In the genomic region with DNA sequence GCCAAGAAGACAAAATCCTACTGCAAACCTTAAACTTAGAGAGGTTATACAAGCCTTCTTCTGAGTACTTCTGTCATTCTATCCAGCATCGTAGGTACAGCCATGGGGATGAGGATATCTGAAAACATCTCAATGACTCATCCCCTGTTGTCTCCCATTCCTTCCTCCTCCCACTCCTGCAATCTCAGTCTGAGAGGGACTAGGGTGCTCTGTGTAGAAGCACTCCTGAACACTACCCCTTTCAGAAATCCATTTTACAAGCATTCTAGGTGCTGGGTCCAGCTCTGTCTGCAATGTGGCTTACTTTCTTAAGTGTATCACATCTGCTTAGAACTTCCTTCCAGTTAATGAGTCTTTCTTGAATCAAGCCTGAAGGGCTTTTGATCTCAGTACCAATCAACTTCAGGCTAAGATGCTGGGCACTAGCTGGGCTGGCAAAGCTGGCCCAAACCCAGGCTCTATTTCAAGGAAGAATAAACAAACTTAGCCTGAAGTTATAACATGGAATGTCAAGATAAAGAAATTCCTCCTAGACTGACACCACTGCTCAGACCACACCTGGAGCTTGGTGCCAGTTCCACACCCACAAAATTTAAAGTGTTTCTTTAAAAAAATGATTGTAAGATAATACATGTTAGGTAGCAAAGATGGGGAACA, we compare ENCODE assay signal across 17 cellular contexts.
DNase-seq lines count a peak whose midpoint lies in the region; ATAC-seq and TF ChIP-seq lines count a peak whose summit lies in the region.
"Had no signal": no experiment of that assay in that cellular context is flagged by ENCODE, and none has a peak within 500 bp of the region (broad histone marks: within the 10 kb centered on the region; RNA-seq: fewer than 3 reads in every experiment).

No MANE protein-coding gene starts in this region.

- H3K4me1 ChIP-seq in GM23248 (ENCODE audit: insufficient read depth) (no peaks in the 10 kb centered on the region), thyroid gland (peaks cover 7 to 9% of the 10 kb centered on the region in 2 donors)
- H3K4me1 ChIP-seq: tibial artery had no signal

- H3K9me2 ChIP-seq in GM23248 (ENCODE audit: insufficient read depth) = no peaks in the 10 kb centered on the region

- H3K4me3 ChIP-seq in GM23248 (no peak overlapping the region), thyroid gland (replicated peaks in 1 of 3) (no peak overlapping the region)
- H3K4me3 ChIP-seq: tibial artery had no signal

- H3F3A ChIP-seq in GM23248 (ENCODE audit: insufficient read depth) = no peaks in the 10 kb centered on the region

- peak; percentile 18 for DNase-seq in GM23248
- peak; percentile 12 for DNase-seq in iris pigment epithelial cell (ENCODE audit: low read depth)
- peak; percentile 25 to 34 for DNase-seq in thyroid gland
- no peak for DNase-seq in HPDE6-E6E7 (ENCODE audit: extremely low spot score)
- DNase-seq in SHP77 (lab: John Stamatoyannopoulos, UW) = no peak
- DNase-seq: activated naive CD8-positive, alpha-beta T cell treated with anti-CD3 and anti-CD28 coated beads, Interleukin-2, amount 10 ng/mL, durations not matched to agents 7 days and 5 days; activated T-cell treated with anti-CD3 and anti-CD28 coated beads, Interleukin-2, amount 50 U/mL, for 48 hours; foreskin fibroblast; hippocampal formation; NCI-H2171 treated with DMSO at 0.1 percent for 48 hours; stimulated activated CD4-positive, alpha-beta T cell treated with anti-CD3 and anti-CD28 coated beads, Interleukin-1b, Interleukin-23, amount 100 ng/mL, for 48 hours; stimulated activated naive B cell treated with anti-CD40 and anti-IgM and Interleukin-4, amounts not matched to agents 10 μg/mL and 1 μg/mL and 100 μg/mL, for 72 hours; tibial artery had no signal

- no peaks in the 10 kb centered on the region for H3K9me3 ChIP-seq in GM23248 (ENCODE audit: low read depth)
- no peaks in the 10 kb centered on the region for H3K9me3 ChIP-seq in thyroid gland
- H3K9me3 ChIP-seq: tibial artery had no signal

- no peak overlapping the region for H3K9ac ChIP-seq in GM23248

- H4K20me1 ChIP-seq in GM23248 (ENCODE audit: insufficient read depth) = no peaks in the 10 kb centered on the region

- 21 to 31% methylated on average over 1 of the region's 1 CpG for WGBS in GM23248 (ENCODE audit: low coverage in 1 of 2, low lambda C conversion rate in 2 of 2, missing lambda C conversion rate in 2 of 2), 2 experiments
- 83 to 96% methylated on average over 1 of the region's 1 CpG for WGBS in thyroid gland, 2 donors

- H3K36me3 ChIP-seq in GM23248 (ENCODE audit: low read depth) = no peaks in the 10 kb centered on the region
- H3K36me3 ChIP-seq in thyroid gland = no peaks in the 10 kb centered on the region
- H3K36me3 ChIP-seq: tibial artery had no signal

- no peak overlapping the region for H3K27ac ChIP-seq in GM23248
- peak overlapping the region; percentile 22 for H3K27ac ChIP-seq in angular gyrus (ENCODE audit: low read depth, low read length)
- H3K27ac ChIP-seq in thyroid gland = no peak overlapping the region
- H3K27ac ChIP-seq: HL-60, tibial artery had no signal

- in situ Hi-C loops in GM23248 (cut with MboI) = no loop called here

- H3K4me2 ChIP-seq in GM23248 (ENCODE audit: unreplicated experiment) = no peak overlapping the region

- intact Hi-C loops in thyroid gland (cut with DNase I) = no loop called here

- no peak for TF ChIP-seq CTCF in thyroid gland (IDR thresholded peaks at IDR 0.05)

- no peak for ATAC-seq in GM18867 (IDR thresholded peaks at IDR 0.05; ENCODE audit: unreplicated experiment)
- ATAC-seq: Right ventricle myocardium inferior; stimulated activated naive B cell treated with anti-CD40 and anti-IgM and Interleukin-4, amounts not matched to agents 10 μg/mL and 1 μg/mL and 100 μg/mL, for 72 hours had no signal

- no peak overlapping the region for H2AFZ ChIP-seq in GM23248

- H3K27me3 ChIP-seq in GM23248 (replicated peaks; ENCODE audit: insufficient read depth) (peaks cover 2% of the 10 kb centered on the region; the same call in 1 of the 2 replicates), thyroid gland (no peaks in the 10 kb centered on the region)
- H3K27me3 ChIP-seq: tibial artery had no signal

- TF ChIP-seq POLR2A in thyroid gland (IDR thresholded peaks at IDR 0.05) = no peak

- H3K79me2 ChIP-seq in GM23248 (ENCODE audit: insufficient read depth) = no peaks in the 10 kb centered on the region

Comparison
In these comparisons a context has a peak if more than half of its experiments do, and no peak if none do; other contexts are left out.
1. DNase-seq: peak in GM23248 (single experiment), iris pigment epithelial cell (single experiment) and thyroid gland (2 of 2); none in HPDE6-E6E7 (single experiment) and SHP77 (0 of 2).